In genomic region chr13:114117341-114117874, GRCh38 we compare ENCODE assay signal across 1 cellular context.
TF ChIP-seq lines count a peak whose summit lies in the region.

No MANE protein-coding gene starts in this region.

TF ChIP-seq in GM12878, 131 proteins besides CTCF, POLR2A, EP300 and RAD21:
- peak; percentile 70 for TF ChIP-seq BCL3 (IDR thresholded peaks at IDR 0.05; ENCODE audit: borderline replicate concordance, insufficient read depth, low read depth, low read length, poor library complexity, severe bottlenecking)
- 0 out of 2 replicates have a peak, but pooled peaks have one; percentile 14 for TF ChIP-seq TCF3 (IDR thresholded peaks at IDR 0.05; ENCODE audit: borderline replicate concordance, insufficient read depth, low read depth, low read length)
